Comparison of ENCODE assay signal across 32 cellular contexts in the genomic region with DNA sequence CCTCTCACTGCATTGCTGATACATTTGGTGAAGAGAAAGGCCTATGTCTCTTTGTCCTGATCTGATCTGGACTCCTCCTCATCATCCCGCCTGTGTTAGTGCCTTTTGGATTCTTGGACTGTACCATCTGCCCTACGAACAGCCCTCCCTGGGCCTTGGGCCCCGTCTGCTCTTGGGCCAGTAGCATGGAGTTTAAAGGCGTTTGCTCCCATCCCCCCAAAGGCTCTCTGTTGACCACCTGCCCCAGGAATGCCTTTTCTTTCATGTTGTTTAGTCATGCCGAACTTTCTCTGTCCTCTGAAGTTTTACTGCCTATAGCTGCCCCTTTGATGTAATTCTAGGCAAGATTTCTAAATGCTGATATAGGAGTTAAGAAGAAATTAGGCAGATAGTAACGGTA. TPM values are rescaled to one million over a fixed set of nuclear protein-coding genes. Genes with fewer than 3 reads are reported as not detected.
DNase-seq lines count a peak whose midpoint lies in the region; ATAC-seq, FAIRE-seq and TF ChIP-seq lines count a peak whose summit lies in the region.
"Had no signal": no experiment of that assay in that cellular context is flagged by ENCODE, and none has a peak within 500 bp of the region (broad histone marks: within the 10 kb centered on the region; RNA-seq: fewer than 3 reads in every experiment).

No MANE protein-coding gene starts in this region.

- peak overlapping the region in 1 of 2 experiments; percentile 84 for H3K18ac ChIP-seq in mesenchymal stem cell (ENCODE audit: low read depth in 1 of 2, low read length in 2 of 2)

- H2BK15ac ChIP-seq in mesenchymal stem cell (ENCODE audit: low read depth, poor library complexity, severe bottlenecking), result no peak overlapping the region

- H3K4me1 ChIP-seq in GM23338 (ENCODE audit: insufficient read depth) (peaks cover 25% of the 10 kb centered on the region), K562 (replicated peaks in 1 of 2; ENCODE audit: control insufficient read depth in 2 of 2, insufficient read depth in 2 of 2, low read length in 2 of 2) (peaks cover 27 to 56% of the 10 kb centered on the region in 2 experiments), mesenchymal stem cell (ENCODE audit: control insufficient read depth, insufficient read depth, low read depth, low read length) (peaks cover 25% of the 10 kb centered on the region)

- no peaks in the 10 kb centered on the region for H3K27me3 ChIP-seq in GM23338 (ENCODE audit: insufficient read depth)
- peaks cover 0 to 3% of the 10 kb centered on the region in 2 experiments; a peak in 2 of 5 replicates for H3K27me3 ChIP-seq in K562 (ENCODE audit: control insufficient read depth in 2 of 2, insufficient read depth in 2 of 2, low read length in 2 of 2)
- no peaks in the 10 kb centered on the region for H3K27me3 ChIP-seq in mesenchymal stem cell (ENCODE audit: control insufficient read depth in 1 of 2, insufficient read depth in 1 of 2, low read length in 2 of 2)
- H3K27me3 ChIP-seq: esophagus squamous epithelium, foreskin keratinocyte, heart right ventricle, sigmoid colon, suprapubic skin had no signal

- no peaks in the 10 kb centered on the region for H3K36me3 ChIP-seq in GM23338 (ENCODE audit: insufficient read depth)
- H3K36me3 ChIP-seq in K562 (ENCODE audit: control insufficient read depth, insufficient read depth, low read length), result no peaks in the 10 kb centered on the region
- no peaks in the 10 kb centered on the region for H3K36me3 ChIP-seq in mesenchymal stem cell (ENCODE audit: control insufficient read depth in 1 of 2, insufficient read depth in 2 of 2, low read depth in 1 of 2, low read length in 2 of 2)
- H3K36me3 ChIP-seq: esophagus squamous epithelium, heart right ventricle, sigmoid colon, suprapubic skin had no signal

- H3K9ac ChIP-seq in K562 (ENCODE audit: insufficient read depth in 1 of 2, low read depth in 2 of 2, low read length in 2 of 2) (no peak overlapping the region; a peak in 1 of 4 replicates), mesenchymal stem cell (ENCODE audit: low read length) (no peak overlapping the region)

- no peak overlapping the region for H3K4me3 ChIP-seq in GM23338
- no peak overlapping the region for H3K4me3 ChIP-seq in K562
- no peak overlapping the region for H3K4me3 ChIP-seq in mesenchymal stem cell (ENCODE audit: insufficient read depth in 1 of 2, low read depth in 1 of 2, low read length in 2 of 2)
- H3K4me3 ChIP-seq: A549, esophagus squamous epithelium, heart right ventricle, lung, sigmoid colon, SK-N-MC, suprapubic skin had no signal

- TF ChIP-seq RAD21 in K562 (CRISPR knock-in tag; conservative IDR thresholded peaks at IDR 0.05 in 1 of 2, IDR thresholded peaks at IDR 0.05 in 1 of 2), result no peak

- H3K9me3 ChIP-seq in K562 (replicated peaks; ENCODE audit: control insufficient read depth, insufficient read depth, low read depth, low read length) (peaks cover 4% of the 10 kb centered on the region; the same call in 1 of the 2 replicates), mesenchymal stem cell (ENCODE audit: control insufficient read depth, low read length) (no peaks in the 10 kb centered on the region)
- H3K9me3 ChIP-seq: A549, esophagus squamous epithelium, heart right ventricle, sigmoid colon, suprapubic skin had no signal

- H3K27ac Mint-ChIP-seq in GM23338, result 0 out of 2 replicates have a peak overlapping the region, but pooled peaks have one; percentile 16
- no peak overlapping the region for H3K27ac Mint-ChIP-seq in activated naive CD4-positive, alpha-beta T cell treated with anti-CD3 and anti-CD28 coated beads for 36 hours
- H3K27ac Mint-ChIP-seq: activated B cell treated with CpG ODN at 0.5 μM for 24 hours; activated CD4-positive, alpha-beta T cell treated with anti-CD3 and anti-CD28 coated beads, Interleukin-2, amount 10 ng/mL, durations not matched to agents 7 days and 5 days; activated naive CD8-positive, alpha-beta T cell treated with anti-CD3 and anti-CD28 coated beads, Interleukin-2, amount 50 U/mL, for 24 hours; dendritic cell treated with granulocyte-macrophage colony-stimulating factor and Interleukin-4, amounts not matched to agents 40 ng/mL and 50 ng/mL, for 4 days; stimulated activated memory B cell treated with anti-CD40 and anti-IgM and Interleukin-4, amounts not matched to agents 10 μg/mL and 1 μg/mL and 100 μg/mL, for 72 hours had no signal

- H3F3A ChIP-seq in GM23338 (replicated peaks; ENCODE audit: low read depth), result no peaks in the 10 kb centered on the region; the same call in 1 of the 2 replicates

- ATAC-seq in GM23338, result peak; percentile 8; the same call in 2 of the 3 replicates
- no peak for ATAC-seq in K562
- ATAC-seq in left lobe of liver, result no peak
- ATAC-seq: A549; activated naive CD8-positive, alpha-beta T cell treated with anti-CD3 and anti-CD28 coated beads, Interleukin-2, amount 50 U/mL, for 24 hours; foreskin keratinocyte; heart right ventricle; stimulated activated memory B cell treated with anti-CD40 and anti-IgM and Interleukin-4, amounts not matched to agents 10 μg/mL and 1 μg/mL and 100 μg/mL, for 72 hours had no signal

- no peak overlapping the region for H2BK120ac ChIP-seq in mesenchymal stem cell (ENCODE audit: low read depth, low read length)

- in situ Hi-C loops in K562 (cut with MboI), result no loop called here

- no peak overlapping the region for H3K14ac ChIP-seq in mesenchymal stem cell (ENCODE audit: low read length in 2 of 2)

- peak overlapping the region in 1 of 2 experiments; percentile 56 for H3K4ac ChIP-seq in mesenchymal stem cell (ENCODE audit: low read depth in 1 of 2, low read length in 2 of 2)

- peaks cover 36% of the 10 kb centered on the region for H3K4me1 Mint-ChIP-seq in GM23338
- H3K4me1 Mint-ChIP-seq in activated naive CD4-positive, alpha-beta T cell treated with anti-CD3 and anti-CD28 coated beads for 36 hours (ENCODE audit: low read depth), result peaks cover 9% of the 10 kb centered on the region
- H3K4me1 Mint-ChIP-seq: activated naive CD8-positive, alpha-beta T cell treated with anti-CD3 and anti-CD28 coated beads, Interleukin-2, amount 50 U/mL, for 24 hours had no signal

- no peak overlapping the region for H4K8ac ChIP-seq in mesenchymal stem cell (ENCODE audit: low read length)

- H3K36me3 Mint-ChIP-seq in GM23338 (ENCODE audit: low read depth), result peaks cover 4% of the 10 kb centered on the region; the same call in 2 of the 3 replicates
- peaks cover 2% of the 10 kb centered on the region for H3K36me3 Mint-ChIP-seq in activated naive CD4-positive, alpha-beta T cell treated with anti-CD3 and anti-CD28 coated beads for 36 hours (ENCODE audit: low read depth)

- peak overlapping the region; percentile 66 for H3K4me2 ChIP-seq in GM23338
- no peak overlapping the region; the same call in 1 of the 2 replicates for H3K4me2 ChIP-seq in K562 (ENCODE audit: insufficient read depth, low read length)
- H3K4me2 ChIP-seq in mesenchymal stem cell (ENCODE audit: low read length, poor library complexity, severe bottlenecking), result no peak overlapping the region
- H3K4me2 ChIP-seq: A549 had no signal

- H2AK5ac ChIP-seq in mesenchymal stem cell (ENCODE audit: low read length, severe bottlenecking), result peak overlapping the region; percentile 56

- TF ChIP-seq EP300 in K562 (IDR thresholded peaks at IDR 0.05; ENCODE audit: low read length), result no peak

- H3K79me2 ChIP-seq in GM23338 (replicated peaks; ENCODE audit: insufficient read depth) (no peaks in the 10 kb centered on the region), K562 (ENCODE audit: control insufficient read depth, insufficient read depth, low read length) (no peaks in the 10 kb centered on the region)

- POLR2A ChIA-PET in K562 (lab: Yijun Ruan, JAX), result interaction anchor here (0.6 kb wide), 1 partner anchor 80 kb away, joined by 3 read pairs; no protein-coding TSS in a partner anchor

- peaks cover 10% of the 10 kb centered on the region for H3K27me3 Mint-ChIP-seq in GM23338 (ENCODE audit: insufficient read depth, low read depth, poor library complexity)
- H3K27me3 Mint-ChIP-seq in activated naive CD4-positive, alpha-beta T cell treated with anti-CD3 and anti-CD28 coated beads for 36 hours (ENCODE audit: low read depth), result no peaks in the 10 kb centered on the region
- H3K27me3 Mint-ChIP-seq: activated naive CD8-positive, alpha-beta T cell treated with anti-CD3 and anti-CD28 coated beads, Interleukin-2, amount 50 U/mL, for 24 hours had no signal

- peaks cover 4% of the 10 kb centered on the region for H3K9me2 ChIP-seq in GM23338 (ENCODE audit: insufficient read depth)

- H3K79me1 ChIP-seq in mesenchymal stem cell (replicated peaks; ENCODE audit: low read length, poor library complexity, severe bottlenecking), result no peaks in the 10 kb centered on the region

- no peak overlapping the region for H4K91ac ChIP-seq in mesenchymal stem cell (ENCODE audit: low read length)

- H3K27ac ChIP-seq in GM23338 (ENCODE audit: low read depth) (0 out of 2 replicates have a peak overlapping the region, but pooled peaks have one; percentile 47), K562 (ENCODE audit: extremely low read depth, low read depth, low read length) (0 out of 3 replicates have a peak overlapping the region, but pooled peaks have one; percentile 6), mesenchymal stem cell (ENCODE audit: low read length, poor library complexity, severe bottlenecking) (no peak overlapping the region)
- H3K27ac ChIP-seq: esophagus squamous epithelium, foreskin keratinocyte, heart right ventricle, sigmoid colon, SK-N-MC, suprapubic skin had no signal

- H2AFZ ChIP-seq in GM23338, result no peak overlapping the region; the same call in 1 of the 2 replicates
- peak overlapping the region; percentile 93 for H2AFZ ChIP-seq in K562 (ENCODE audit: low read depth, low read length)
- no peak overlapping the region for H2AFZ ChIP-seq in mesenchymal stem cell (ENCODE audit: low read depth, low read length)

- peaks cover 2% of the 10 kb centered on the region; the same call in 2 of the 3 replicates for H3K9me3 Mint-ChIP-seq in GM23338
- peaks cover under 1% of the 10 kb centered on the region for H3K9me3 Mint-ChIP-seq in activated naive CD4-positive, alpha-beta T cell treated with anti-CD3 and anti-CD28 coated beads for 36 hours
- H3K9me3 Mint-ChIP-seq: activated B cell treated with CpG ODN at 0.5 μM for 24 hours had no signal

- H4K20me1 ChIP-seq in GM23338 (replicated peaks; ENCODE audit: insufficient read depth) (no peaks in the 10 kb centered on the region), K562 (replicated peaks; ENCODE audit: control insufficient read depth, insufficient read depth, low read length) (no peaks in the 10 kb centered on the region)

- intact Hi-C loops in K562 (cut with micrococcal nuclease), result no loop called here
- intact Hi-C loops in activated naive CD4-positive, alpha-beta T cell treated with anti-CD3 and anti-CD28 coated beads for 36 hours (cut with micrococcal nuclease), result no loop called here

- no peak for FAIRE-seq in K562 (lab: Jason Lieb, UNC)
- FAIRE-seq: A549, endometrium had no signal

- no peak overlapping the region for H3K4me3 Mint-ChIP-seq in GM23338
- no peak overlapping the region for H3K4me3 Mint-ChIP-seq in activated naive CD4-positive, alpha-beta T cell treated with anti-CD3 and anti-CD28 coated beads for 36 hours
- H3K4me3 Mint-ChIP-seq: activated B cell treated with CpG ODN at 0.5 μM for 24 hours; activated CD4-positive, alpha-beta T cell treated with anti-CD3 and anti-CD28 coated beads, Interleukin-2, amount 10 ng/mL, durations not matched to agents 7 days and 5 days; activated naive CD8-positive, alpha-beta T cell treated with anti-CD3 and anti-CD28 coated beads, Interleukin-2, amount 50 U/mL, for 24 hours; CD4-positive, CD25-positive, alpha-beta regulatory T cell; dendritic cell treated with granulocyte-macrophage colony-stimulating factor and Interleukin-4, amounts not matched to agents 40 ng/mL and 50 ng/mL, for 4 days; stimulated activated memory B cell treated with anti-CD40 and anti-IgM and Interleukin-4, amounts not matched to agents 10 μg/mL and 1 μg/mL and 100 μg/mL, for 72 hours had no signal

- BruUV-seq in K562 (replicated peaks; lab: Mats Ljungman, UMichigan), result no TSS peak

- peak; percentile 69 for DNase-seq in GM23338 (ENCODE audit: low spot score)
- no peak for DNase-seq in K562 (ENCODE audit: extremely low read depth in 1 of 4, low spot score in 3 of 4)
- no peak for DNase-seq in mesenchymal stem cell
- peak; percentile 30 for DNase-seq in renal cortical epithelial cell (ENCODE audit: low read depth)
- no peak for DNase-seq in activated naive CD4-positive, alpha-beta T cell treated with anti-CD3 and anti-CD28 coated beads for 36 hours
- DNase-seq in stimulated activated naive CD4-positive, alpha-beta T cell (lab: John Stamatoyannopoulos, UW), result no peak
- no peak for DNase-seq in left lobe of liver (ENCODE audit: low spot score)
- DNase-seq in cerebellar nuclear complex (lab: John Stamatoyannopoulos, UW), result no peak
- DNase-seq: activated B cell treated with CpG ODN at 0.5 μM for 24 hours; activated CD4-positive, alpha-beta T cell treated with anti-CD3 and anti-CD28 coated beads, Interleukin-2, amount 10 ng/mL, durations not matched to agents 7 days and 5 days; activated gamma-delta T cell; activated naive CD8-positive, alpha-beta T cell treated with anti-CD3 and anti-CD28 coated beads, Interleukin-2, amount 50 U/mL, for 24 hours; activated T-cell treated with anti-CD3 and anti-CD28 coated beads, Interleukin-2, amount 50 U/mL, for 1 hour; CD4-positive, CD25-positive, alpha-beta regulatory T cell; central memory CD4-positive, alpha-beta T cell; DND-41; esophagus squamous epithelium; foreskin keratinocyte; heart right ventricle; NCI-H1092 treated with DMSO at 0.1 percent for 48 hours; NCI-H187 treated with DMSO at 0.1 percent for 48 hours; NCI-H524; OCI-M1; sigmoid colon; stimulated activated CD4-positive, alpha-beta T cell treated with anti-CD3 and anti-CD28 coated beads, Interleukin-15, amount 100 ng/mL, for 24 hours had no signal

- H2BK12ac ChIP-seq in mesenchymal stem cell (ENCODE audit: low read length in 2 of 2), result peak overlapping the region; percentile 75 to 91

- H3K9me1 ChIP-seq in K562 (ENCODE audit: control insufficient read depth, insufficient read depth, low read length), result no peaks in the 10 kb centered on the region

- TF ChIP-seq CTCF in GM23338 (conservative IDR thresholded peaks at IDR 0.05; ENCODE audit: low read depth in 2 of 2), result no peak
- no peak for TF ChIP-seq CTCF in K562 (IDR thresholded peaks at IDR 0.05 in 2 of 3, conservative IDR thresholded peaks at IDR 0.05 in 1 of 3; ENCODE audit: insufficient read depth in 2 of 3, low read depth in 1 of 3, low read length in 3 of 3)

- H2BK5ac ChIP-seq in mesenchymal stem cell (ENCODE audit: low read depth, low read length, poor library complexity, severe bottlenecking), result peak overlapping the region; percentile 5

- no peak for TF ChIP-seq POLR2A in K562 (conservative IDR thresholded peaks at IDR 0.05)

- no peak overlapping the region for H3K23ac ChIP-seq in mesenchymal stem cell (ENCODE audit: low read length in 2 of 2)

- 55% methylated on average over 6 of the region's 6 CpGs for WGBS in K562 (ENCODE audit: insufficient coverage, low coverage, missing lambda C conversion rate)
- 46% methylated on average over 6 of the region's 6 CpGs for WGBS in mesenchymal stem cell

- CTCF ChIA-PET in K562 (lab: Yijun Ruan, JAX; ENCODE audit: low intra/inter-chr PET ratio), result no interaction called here
- CTCF ChIA-PET in activated naive CD4-positive, alpha-beta T cell treated with anti-CD3 and anti-CD28 coated beads for 36 hours (lab: Charles Lee), result interaction anchor here (0.9 kb wide), 1 partner anchor 29 kb away, joined by 3 read pairs; no protein-coding TSS in a partner anchor

RNA-seq across cellular contexts. Expression of a gene that starts 30.9 kb away (rescaled TPM):
- 16.9 and 17.2 TPM in 2 replicates for total RNA-seq in GM23338 (2014; rRNA removed; shearing (Covaris generic))
- 7.5 and 7.9 TPM in 2 replicates for polyA plus RNA-seq in GM23338 (2016; fragmentation: Nextera tagmentation; extraction: Ambion mirVana)
- total RNA-seq in K562 (2011; cell fraction: chromatin; rRNA removed; ENCODE audit: low replicate concordance), result 28.0 and 31.3 TPM in 2 replicates
- 15.3 and 17.1 TPM in 2 replicates for total RNA-seq in K562 (2011; cell fraction: nucleolus; rRNA removed)
- 20.8 and 27.1 TPM in 2 replicates for total RNA-seq in K562 (2011; cell fraction: nucleoplasm; rRNA removed)
- 6.1 and 7.8 TPM in 2 replicates for total RNA-seq in K562 (2014; rRNA removed)
- 5.2 and 5.6 TPM in 2 replicates for total RNA-seq in K562 (2014; rRNA removed; fragmentation: Illumina TruSeq; extraction: Trizol)
- 6.5 and 6.6 TPM in 2 replicates for total RNA-seq in K562 (2015; rRNA removed; fragmentation: Illumina TruSeq; extraction: Trizol)
- 9.8 and 10.0 TPM in 2 replicates for total RNA-seq in K562 (2021)
- 13.2 and 14.5 TPM in 2 replicates for polyA plus RNA-seq in K562 (2011; rRNA removed)
- polyA plus RNA-seq in K562 (2011; cell fraction: cytosol; rRNA removed), result 10.5 and 17.4 TPM in 2 replicates
- polyA plus RNA-seq in K562 (2011; cell fraction: nucleus; rRNA removed), result 10.3 and 11.5 TPM in 2 replicates
- 7.7 and 9.3 TPM in 2 replicates for polyA plus RNA-seq in K562 (2012)
- 8.7 and 8.8 TPM in 2 replicates for polyA plus RNA-seq in K562 (2014; fragmentation: Illumina TruSeq; extraction: Trizol)
- 1 to 10 TPM; 1.4 to 1.8 TPM for polyA plus RNA-seq in K562 (2014; fragmentation: Nextera tagmentation; extraction: Ambion mirVana)
- 6.2 and 6.3 TPM in 2 replicates for polyA plus RNA-seq in K562 (2014; rRNA removed)
- 14.5 and 17.2 TPM in 2 replicates for polyA minus RNA-seq in K562 (2011; rRNA and poly(A)+ RNA removed)
- 9.0 and 11.2 TPM in 2 replicates for polyA minus RNA-seq in K562 (2011; cell fraction: cytosol; rRNA and poly(A)+ RNA removed)
- 7.8 and 14.0 TPM in 2 replicates for polyA minus RNA-seq in K562 (2011; cell fraction: nucleus; rRNA and poly(A)+ RNA removed)
- 13.8 TPM for polyA plus RNA-seq in mesenchymal stem cell (2013, experiment 1 of 2)
- 14.8 TPM for polyA plus RNA-seq in mesenchymal stem cell (2013, experiment 2 of 2)
- 29.7 and 34.2 TPM in 2 replicates for total RNA-seq in renal cortical epithelial cell
- 1 to 10 TPM; 6.3 to 7.0 TPM for total RNA-seq in activated naive CD4-positive, alpha-beta T cell treated with anti-CD3 and anti-CD28 coated beads for 36 hours
- 2.9 TPM for total RNA-seq in left lobe of liver

Comparison
In these comparisons a context has a peak if more than half of its experiments do, and no peak if none do; other contexts are left out.
1. DNase-seq: peak in GM23338 (single experiment) and renal cortical epithelial cell (single experiment); none in K562 (0 of 4), mesenchymal stem cell (single experiment), activated naive CD4-positive, alpha-beta T cell treated with anti-CD3 and anti-CD28 coated beads for 36 hours (single experiment), stimulated activated naive CD4-positive, alpha-beta T cell (0 of 6), left lobe of liver (single experiment) and cerebellar nuclear complex (0 of 2).